13 cellular contexts compared by ENCODE assay signal in genomic region chr10:30443049-30443448, GRCh38.
"Had no signal": no experiment of that assay in that cellular context is flagged by ENCODE, and none has a peak within 500 bp of the region (broad histone marks: within the 10 kb centered on the region; RNA-seq: fewer than 3 reads in every experiment).

No MANE protein-coding gene starts in this region.

- H3K4me3 ChIP-seq: gastrocnemius medialis, spleen had no signal

- H3K27me3 ChIP-seq: gastrocnemius medialis, spleen had no signal

- H3K27me3 Mint-ChIP-seq: activated CD4-positive, alpha-beta memory T cell treated with anti-CD3 and anti-CD28 coated beads, Interleukin-2, amount 10 ng/mL, durations not matched to agents 7 days and 5 days; activated CD4-positive, alpha-beta T cell treated with anti-CD3 and anti-CD28 coated beads for 36 hours; naive thymus-derived CD8-positive, alpha-beta T cell had no signal

- ATAC-seq: activated CD4-positive, alpha-beta T cell treated with anti-CD3 and anti-CD28 coated beads for 36 hours; gastrocnemius medialis; naive thymus-derived CD8-positive, alpha-beta T cell; sciatic nerve had no signal

- H3K27ac Mint-ChIP-seq: activated CD4-positive, alpha-beta memory T cell treated with anti-CD3 and anti-CD28 coated beads, Interleukin-2, amount 10 ng/mL, durations not matched to agents 7 days and 5 days; activated CD4-positive, alpha-beta T cell treated with anti-CD3 and anti-CD28 coated beads for 36 hours; mesothelial cell of epicardium had no signal

- H3K36me3 Mint-ChIP-seq: naive thymus-derived CD8-positive, alpha-beta T cell had no signal

- H3K9me3 ChIP-seq: gastrocnemius medialis, spleen had no signal

- H3K4me3 Mint-ChIP-seq: activated CD4-positive, alpha-beta memory T cell treated with anti-CD3 and anti-CD28 coated beads, Interleukin-2, amount 10 ng/mL, durations not matched to agents 7 days and 5 days; activated CD4-positive, alpha-beta T cell treated with anti-CD3 and anti-CD28 coated beads for 36 hours; mesothelial cell of epicardium; naive thymus-derived CD8-positive, alpha-beta T cell had no signal

- H3K9me3 Mint-ChIP-seq: activated CD4-positive, alpha-beta memory T cell treated with anti-CD3 and anti-CD28 coated beads, Interleukin-2, amount 10 ng/mL, durations not matched to agents 7 days and 5 days; mesothelial cell of epicardium; naive thymus-derived CD8-positive, alpha-beta T cell had no signal

- H3K27ac ChIP-seq: VCaP had no signal

- DNase-seq: activated CD4-positive, alpha-beta memory T cell treated with anti-CD3 and anti-CD28 coated beads, Interleukin-2, amount 10 ng/mL, durations not matched to agents 7 days and 5 days; activated CD4-positive, alpha-beta T cell treated with anti-CD3 and anti-CD28 coated beads for 36 hours; activated CD8-positive, alpha-beta memory T cell treated with anti-CD3 and anti-CD28 coated beads, Interleukin-2, amount 50 U/mL, for 48 hours; activated naive CD4-positive, alpha-beta T cell treated with anti-CD3 and anti-CD28 coated beads, Interleukin-2, amount 50 U/mL, for 16 hours; gastrocnemius medialis; kidney; naive thymus-derived CD8-positive, alpha-beta T cell; spleen; stimulated activated CD4-positive, alpha-beta T cell treated with anti-CD3 and anti-CD28 coated beads, Interleukin-1b, Interleukin-23, amount 100 ng/mL, for 48 hours; stimulated activated naive CD4-positive, alpha-beta T cell treated with Interleukin-2 at 50 U/mL for 16 hours had no signal
